Comparison of ENCODE assay signal across 12 cellular contexts in genomic region chr2:120817136-120817955, GRCh38.
"Had no signal": no experiment of that assay in that cellular context is flagged by ENCODE, and none has a peak within 500 bp of the region (broad histone marks: within the 10 kb centered on the region; RNA-seq: fewer than 3 reads in every experiment).

No MANE protein-coding gene starts in this region.

- ATAC-seq: esophagus mucosa, sciatic nerve had no signal

- H3K9me3 ChIP-seq: neutrophil, upper lobe of left lung had no signal

- H3K4me3 ChIP-seq: upper lobe of left lung had no signal

- H3K27me3 ChIP-seq: neutrophil, upper lobe of left lung had no signal

- DNase-seq: activated CD4-positive, alpha-beta T cell treated with anti-CD3 and anti-CD28 coated beads, Interleukin-2, amount 50 U/mL, for 1 hour; activated CD4-positive, CD25-positive, alpha-beta regulatory T cell; activated T-cell treated with anti-CD3 and anti-CD28 coated beads, Interleukin-2, amount 50 U/mL, for 1 hour; cerebellar nuclear complex; dermis blood vessel endothelial cell; stimulated activated CD4-positive, alpha-beta T cell treated with anti-CD3 and anti-CD28 coated beads, Interleukin-2, amount 100 ng/mL, for 48 hours; stimulated activated naive CD4-positive, alpha-beta T cell treated with Interleukin-2 at 50 U/mL for 16 hours; T-helper 2 cell; upper lobe of left lung had no signal

- H3K27ac ChIP-seq: neutrophil had no signal

- H3K36me3 ChIP-seq: neutrophil, upper lobe of left lung had no signal
